ENCODE assay signal across 9 cellular contexts in the genomic region with DNA sequence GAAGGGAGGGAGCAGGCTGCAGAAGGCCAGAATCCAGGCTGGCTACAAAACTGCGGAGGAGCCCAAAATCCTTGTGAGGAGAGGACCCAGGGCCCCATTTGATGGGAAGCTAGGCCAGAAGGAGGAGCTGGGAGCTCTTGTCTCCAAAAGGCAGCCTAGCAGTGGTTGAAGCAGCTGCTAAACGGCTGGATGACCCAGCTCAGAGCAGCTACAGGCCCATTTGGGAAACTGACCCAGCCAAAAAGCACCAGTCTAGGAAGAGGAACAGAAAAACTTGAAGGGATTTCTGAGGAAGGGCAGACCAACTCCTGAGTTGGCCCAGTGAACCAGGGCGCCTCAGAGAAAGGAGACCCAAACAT. TPM values are rescaled to one million over a fixed set of nuclear protein-coding genes. Genes with fewer than 3 reads are reported as not detected.
DNase-seq lines count a peak whose midpoint lies in the region; ATAC-seq, FAIRE-seq and TF ChIP-seq lines count a peak whose summit lies in the region.
"Had no signal": no experiment of that assay in that cellular context is flagged by ENCODE, and none has a peak within 500 bp of the region (broad histone marks: within the 10 kb centered on the region; RNA-seq: fewer than 3 reads in every experiment).

No MANE protein-coding gene starts in this region.

- BruUV-seq in PC-9 (replicated peaks; lab: Mats Ljungman, UMichigan), result TSS peak; percentile 11

- no peak for TF ChIP-seq CTCF in PC-9 (conservative IDR thresholded peaks at IDR 0.05)
- TF ChIP-seq CTCF in pancreas (IDR thresholded peaks at IDR 0.05), result no peak

- peak; percentile 21 for DNase-seq in EH (ENCODE audit: low read depth)
- DNase-seq in PC-9, result no peak
- DNase-seq in epithelial cell of prostate (ENCODE audit: low read depth, low spot score), result no peak
- no peak for DNase-seq in pancreas
- no peak for DNase-seq in COLO829 (ENCODE audit: low spot score)
- no peak for DNase-seq in COLO668 (lab: John Stamatoyannopoulos, UW; ENCODE audit: unreplicated experiment)
- no peak for DNase-seq in H4 (ENCODE audit: low spot score)

- intact Hi-C loops in PC-9 (cut with micrococcal nuclease; ENCODE audit: unreplicated experiment) (loop anchor here (5.0 kb wide), 1 partner anchor 65 kb away; no protein-coding TSS in a partner anchor), pancreas (cut with DNase I) (no loop called here)

- H3K27ac ChIP-seq in PC-9 (no peak overlapping the region), epithelial cell of prostate (peak overlapping the region; percentile 89), pancreas (peak overlapping the region in 3 of 4 donors; percentile 22 to 96 (median 88))

- CTCF ChIA-PET in PC-9 (lab: Charles Lee), result interaction anchor here (1.4 kb wide), 1 partner anchor 123 kb away, joined by 5 read pairs; no protein-coding TSS in a partner anchor

- H3K4me3 ChIP-seq in PC-9, result no peak overlapping the region
- no peak overlapping the region for H3K4me3 ChIP-seq in pancreas

- H3K9me3 ChIP-seq in PC-9 (ENCODE audit: insufficient read depth, low read depth), result no peaks in the 10 kb centered on the region
- no peaks in the 10 kb centered on the region for H3K9me3 ChIP-seq in pancreas

- POLR2A ChIA-PET in PC-9 (lab: Charles Lee; ENCODE audit: unreplicated experiment), result interaction anchor here (0.6 kb wide), 1 partner anchor 472 kb away, joined by 18 read pairs; no protein-coding TSS in a partner anchor

- no peak overlapping the region for H3K4me2 ChIP-seq in PC-9

- H3K4me1 ChIP-seq in PC-9 (replicated peaks; ENCODE audit: insufficient read depth) (peaks cover 17% of the 10 kb centered on the region), pancreas (peaks cover 4 to 20% (median 8%) of the 10 kb centered on the region in 3 donors)

- no peak overlapping the region for H2AFZ ChIP-seq in PC-9

- H3K79me2 ChIP-seq in PC-9 (ENCODE audit: low read depth), result peaks cover 26% of the 10 kb centered on the region

- peaks cover 43% of the 10 kb centered on the region for H3F3A ChIP-seq in PC-9 (ENCODE audit: insufficient read depth, low read depth)

- peaks cover 10% of the 10 kb centered on the region; the same call in 1 of the 2 replicates for H4K20me1 ChIP-seq in PC-9 (ENCODE audit: insufficient read depth)

- ATAC-seq in pancreas (no peak), HG03025 (IDR thresholded peaks at IDR 0.05; ENCODE audit: low FRiP score, unreplicated experiment) (no peak)

- 59 to 64% methylated on average over 3 of the region's 3 CpGs for WGBS in pancreas, 2 donors

- H3K36me3 ChIP-seq in PC-9 (ENCODE audit: low read depth), result 0 out of 2 replicates have a peak, but pooled peaks cover 5% of the 10 kb centered on the region
- no peaks in the 10 kb centered on the region for H3K36me3 ChIP-seq in pancreas

- no peak for FAIRE-seq in pancreas (lab: Jason Lieb, UNC)
- FAIRE-seq: TTC549 had no signal

- H3K9me2 ChIP-seq in PC-9 (ENCODE audit: insufficient read depth), result no peaks in the 10 kb centered on the region

- H3K27me3 ChIP-seq in PC-9 (ENCODE audit: insufficient read depth, low read depth) (no peaks in the 10 kb centered on the region), pancreas (no peaks in the 10 kb centered on the region)

RNA-seq across cellular contexts. Expression of a gene that starts 1.1 kb away (rescaled TPM):
- total RNA-seq in PC-9 (2021) (39.5 and 48.9 TPM in 2 replicates), pancreas (10 to 100 TPM in 2 of 6 donors, 1 to 10 TPM in 4; 7.2 to 18.7 (median 8.9) TPM)
- 1 to 10 TPM; 4.7 to 9.4 TPM for polyA plus RNA-seq in pancreas
- total RNA-seq in H4 (2014; rRNA removed; shearing (Covaris generic)), result 13.0 and 15.9 TPM in 2 replicates

RNA-seq across cellular contexts. Expression of a gene that starts 38.2 kb away (rescaled TPM):
- total RNA-seq in PC-9 (2021), result 62.3 and 63.1 TPM in 2 replicates
- 10 to 100 TPM in 5 of 6 donors, 1 to 10 TPM in 1; 9.2 to 17.2 (median 14.6) TPM for total RNA-seq in pancreas
- polyA plus RNA-seq in pancreas, result 10 to 100 TPM; 11.3 to 11.6 TPM
- total RNA-seq in H4 (2014; rRNA removed; shearing (Covaris generic)), result 51.2 and 54.9 TPM in 2 replicates
